1 cellular context compared by ENCODE assay signal in the genomic region with DNA sequence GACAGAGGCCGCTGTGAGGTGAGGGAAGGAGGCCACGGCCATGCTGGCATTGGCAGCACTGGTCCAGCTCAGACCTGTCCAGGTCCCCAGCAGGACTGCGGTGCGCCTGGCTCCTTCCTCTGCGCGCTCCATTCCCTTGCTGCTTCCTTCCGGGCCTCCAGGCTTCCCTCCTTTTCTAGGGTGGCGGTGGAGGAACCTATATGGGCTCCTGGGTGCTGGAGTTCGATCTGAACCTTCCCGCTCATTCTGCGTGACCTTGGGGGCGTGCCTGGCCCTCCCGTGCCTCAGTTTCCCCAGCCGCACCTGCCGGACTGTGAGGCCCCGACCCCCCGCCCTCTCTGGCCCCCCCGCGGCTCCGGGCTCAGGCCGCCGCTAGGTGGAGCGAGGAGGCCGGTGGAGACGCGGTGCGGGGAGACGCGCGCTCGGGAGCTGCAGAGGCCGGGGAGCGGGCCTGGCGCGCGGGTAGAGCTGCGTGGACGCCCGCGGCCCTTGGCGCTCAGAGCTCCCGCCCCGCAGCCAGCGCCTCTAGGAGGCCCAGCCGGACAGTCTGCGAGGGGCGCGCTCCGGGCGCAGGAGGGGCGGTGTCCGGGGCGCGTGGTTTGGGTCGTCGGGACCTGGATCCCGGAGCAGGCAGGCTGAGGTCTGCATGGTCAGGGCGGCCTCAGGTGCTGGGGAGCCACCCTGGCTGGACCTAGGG.
TF ChIP-seq lines count a peak whose summit lies in the region.

No MANE protein-coding gene starts in this region.

TF ChIP-seq in HepG2, 621 proteins besides CTCF, POLR2A, EP300 and RAD21 (continued from another document and continues in another):
- TF ChIP-seq ZFP1 (CRISPR knock-in tag; IDR thresholded peaks at IDR 0.05) (no peak), MXD4 (CRISPR knock-in tag; IDR thresholded peaks at IDR 0.05) (peak; percentile 36; the same call in 1 of the 2 replicates), JUND (CRISPR knock-in tag; IDR thresholded peaks at IDR 0.05) (no peak), ZMAT3 (CRISPR knock-in tag; conservative IDR thresholded peaks at IDR 0.05) (no peak), ZFP36L1 (CRISPR knock-in tag; IDR thresholded peaks at IDR 0.05) (no peak), ZNF317 (CRISPR knock-in tag; IDR thresholded peaks at IDR 0.05) (no peak), SSRP1 (CRISPR knock-in tag; IDR thresholded peaks at IDR 0.05) (no peak; the same call in 1 of the 2 replicates), ATRX (CRISPR knock-in tag; IDR thresholded peaks at IDR 0.05; ENCODE audit: borderline replicate concordance) (no peak), ZNF121 (CRISPR knock-in tag; IDR thresholded peaks at IDR 0.05) (no peak), HMG20B (CRISPR knock-in tag; conservative IDR thresholded peaks at IDR 0.05) (no peak), HNRNPH1 (optimal IDR thresholded peaks at IDR 0.05; ENCODE audit: low read depth, low read length) (no peak), ZNF530 (CRISPR knock-in tag; IDR thresholded peaks at IDR 0.05; ENCODE audit: low read depth) (no peak), ATAD3A (CRISPR knock-in tag; IDR thresholded peaks at IDR 0.05) (no peak), HOXA5 (CRISPR knock-in tag; IDR thresholded peaks at IDR 0.05) (no peak), ZNF232 (CRISPR knock-in tag; IDR thresholded peaks at IDR 0.05; ENCODE audit: borderline replicate concordance) (no peak), SOX13 (IDR thresholded peaks at IDR 0.05) (no peak), SOX13 (CRISPR knock-in tag; conservative IDR thresholded peaks at IDR 0.05 in 1 of 2, IDR thresholded peaks at IDR 0.05 in 1 of 2) (no peak), SETDB1 (CRISPR knock-in tag; IDR thresholded peaks at IDR 0.05; ENCODE audit: borderline replicate concordance) (no peak), ATF1 (CRISPR knock-in tag; IDR thresholded peaks at IDR 0.05) (no peak), FOXO1 (CRISPR knock-in tag; IDR thresholded peaks at IDR 0.05) (no peak), POLR2G (IDR thresholded peaks at IDR 0.05; ENCODE audit: low read depth, low read length) (no peak), ZNF350 (CRISPR knock-in tag; IDR thresholded peaks at IDR 0.05; ENCODE audit: borderline replicate concordance, low read depth) (no peak; the same call in 1 of the 2 replicates), ZMYM3 (CRISPR knock-in tag; IDR thresholded peaks at IDR 0.05) (peak; percentile 59; the same call in 1 of the 2 replicates), HES4 (CRISPR knock-in tag; IDR thresholded peaks at IDR 0.05; ENCODE audit: borderline replicate concordance) (no peak), ZNF33A (CRISPR knock-in tag; IDR thresholded peaks at IDR 0.05; ENCODE audit: borderline replicate concordance) (no peak)
- TF ChIP-seq, protein P1, sequence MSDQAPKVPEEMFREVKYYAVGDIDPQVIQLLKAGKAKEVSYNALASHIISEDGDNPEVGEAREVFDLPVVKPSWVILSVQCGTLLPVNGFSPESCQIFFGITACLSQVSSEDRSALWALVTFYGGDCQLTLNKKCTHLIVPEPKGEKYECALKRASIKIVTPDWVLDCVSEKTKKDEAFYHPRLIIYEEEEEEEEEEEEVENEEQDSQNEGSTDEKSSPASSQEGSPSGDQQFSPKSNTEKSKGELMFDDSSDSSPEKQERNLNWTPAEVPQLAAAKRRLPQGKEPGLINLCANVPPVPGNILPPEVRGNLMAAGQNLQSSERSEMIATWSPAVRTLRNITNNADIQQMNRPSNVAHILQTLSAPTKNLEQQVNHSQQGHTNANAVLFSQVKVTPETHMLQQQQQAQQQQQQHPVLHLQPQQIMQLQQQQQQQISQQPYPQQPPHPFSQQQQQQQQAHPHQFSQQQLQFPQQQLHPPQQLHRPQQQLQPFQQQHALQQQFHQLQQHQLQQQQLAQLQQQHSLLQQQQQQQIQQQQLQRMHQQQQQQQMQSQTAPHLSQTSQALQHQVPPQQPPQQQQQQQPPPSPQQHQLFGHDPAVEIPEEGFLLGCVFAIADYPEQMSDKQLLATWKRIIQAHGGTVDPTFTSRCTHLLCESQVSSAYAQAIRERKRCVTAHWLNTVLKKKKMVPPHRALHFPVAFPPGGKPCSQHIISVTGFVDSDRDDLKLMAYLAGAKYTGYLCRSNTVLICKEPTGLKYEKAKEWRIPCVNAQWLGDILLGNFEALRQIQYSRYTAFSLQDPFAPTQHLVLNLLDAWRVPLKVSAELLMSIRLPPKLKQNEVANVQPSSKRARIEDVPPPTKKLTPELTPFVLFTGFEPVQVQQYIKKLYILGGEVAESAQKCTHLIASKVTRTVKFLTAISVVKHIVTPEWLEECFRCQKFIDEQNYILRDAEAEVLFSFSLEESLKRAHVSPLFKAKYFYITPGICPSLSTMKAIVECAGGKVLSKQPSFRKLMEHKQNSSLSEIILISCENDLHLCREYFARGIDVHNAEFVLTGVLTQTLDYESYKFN (CRISPR knock-in tag; conservative IDR thresholded peaks at IDR 0.05), result no peak; the same call in 1 of the 2 replicates
- TF ChIP-seq, protein P2, sequence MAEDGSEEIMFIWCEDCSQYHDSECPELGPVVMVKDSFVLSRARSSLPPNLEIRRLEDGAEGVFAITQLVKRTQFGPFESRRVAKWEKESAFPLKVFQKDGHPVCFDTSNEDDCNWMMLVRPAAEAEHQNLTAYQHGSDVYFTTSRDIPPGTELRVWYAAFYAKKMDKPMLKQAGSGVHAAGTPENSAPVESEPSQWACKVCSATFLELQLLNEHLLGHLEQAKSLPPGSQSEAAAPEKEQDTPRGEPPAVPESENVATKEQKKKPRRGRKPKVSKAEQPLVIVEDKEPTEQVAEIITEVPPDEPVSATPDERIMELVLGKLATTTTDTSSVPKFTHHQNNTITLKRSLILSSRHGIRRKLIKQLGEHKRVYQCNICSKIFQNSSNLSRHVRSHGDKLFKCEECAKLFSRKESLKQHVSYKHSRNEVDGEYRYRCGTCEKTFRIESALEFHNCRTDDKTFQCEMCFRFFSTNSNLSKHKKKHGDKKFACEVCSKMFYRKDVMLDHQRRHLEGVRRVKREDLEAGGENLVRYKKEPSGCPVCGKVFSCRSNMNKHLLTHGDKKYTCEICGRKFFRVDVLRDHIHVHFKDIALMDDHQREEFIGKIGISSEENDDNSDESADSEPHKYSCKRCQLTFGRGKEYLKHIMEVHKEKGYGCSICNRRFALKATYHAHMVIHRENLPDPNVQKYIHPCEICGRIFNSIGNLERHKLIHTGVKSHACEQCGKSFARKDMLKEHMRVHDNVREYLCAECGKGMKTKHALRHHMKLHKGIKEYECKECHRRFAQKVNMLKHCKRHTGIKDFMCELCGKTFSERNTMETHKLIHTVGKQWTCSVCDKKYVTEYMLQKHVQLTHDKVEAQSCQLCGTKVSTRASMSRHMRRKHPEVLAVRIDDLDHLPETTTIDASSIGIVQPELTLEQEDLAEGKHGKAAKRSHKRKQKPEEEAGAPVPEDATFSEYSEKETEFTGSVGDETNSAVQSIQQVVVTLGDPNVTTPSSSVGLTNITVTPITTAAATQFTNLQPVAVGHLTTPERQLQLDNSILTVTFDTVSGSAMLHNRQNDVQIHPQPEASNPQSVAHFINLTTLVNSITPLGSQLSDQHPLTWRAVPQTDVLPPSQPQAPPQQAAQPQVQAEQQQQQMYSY (CRISPR knock-in tag; IDR thresholded peaks at IDR 0.05), result no peak
- TF ChIP-seq, protein P3, sequence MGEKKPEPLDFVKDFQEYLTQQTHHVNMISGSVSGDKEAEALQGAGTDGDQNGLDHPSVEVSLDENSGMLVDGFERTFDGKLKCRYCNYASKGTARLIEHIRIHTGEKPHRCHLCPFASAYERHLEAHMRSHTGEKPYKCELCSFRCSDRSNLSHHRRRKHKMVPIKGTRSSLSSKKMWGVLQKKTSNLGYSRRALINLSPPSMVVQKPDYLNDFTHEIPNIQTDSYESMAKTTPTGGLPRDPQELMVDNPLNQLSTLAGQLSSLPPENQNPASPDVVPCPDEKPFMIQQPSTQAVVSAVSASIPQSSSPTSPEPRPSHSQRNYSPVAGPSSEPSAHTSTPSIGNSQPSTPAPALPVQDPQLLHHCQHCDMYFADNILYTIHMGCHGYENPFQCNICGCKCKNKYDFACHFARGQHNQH (CRISPR knock-in tag; IDR thresholded peaks at IDR 0.05), result peak; percentile 49; the same call in 1 of the 2 replicates
- TF ChIP-seq, protein P4, sequence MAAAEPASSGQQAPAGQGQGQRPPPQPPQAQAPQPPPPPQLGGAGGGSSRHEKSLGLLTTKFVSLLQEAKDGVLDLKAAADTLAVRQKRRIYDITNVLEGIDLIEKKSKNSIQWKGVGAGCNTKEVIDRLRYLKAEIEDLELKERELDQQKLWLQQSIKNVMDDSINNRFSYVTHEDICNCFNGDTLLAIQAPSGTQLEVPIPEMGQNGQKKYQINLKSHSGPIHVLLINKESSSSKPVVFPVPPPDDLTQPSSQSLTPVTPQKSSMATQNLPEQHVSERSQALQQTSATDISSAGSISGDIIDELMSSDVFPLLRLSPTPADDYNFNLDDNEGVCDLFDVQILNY (CRISPR knock-in tag; conservative IDR thresholded peaks at IDR 0.05), result no peak
- TF ChIP-seq, protein P5, sequence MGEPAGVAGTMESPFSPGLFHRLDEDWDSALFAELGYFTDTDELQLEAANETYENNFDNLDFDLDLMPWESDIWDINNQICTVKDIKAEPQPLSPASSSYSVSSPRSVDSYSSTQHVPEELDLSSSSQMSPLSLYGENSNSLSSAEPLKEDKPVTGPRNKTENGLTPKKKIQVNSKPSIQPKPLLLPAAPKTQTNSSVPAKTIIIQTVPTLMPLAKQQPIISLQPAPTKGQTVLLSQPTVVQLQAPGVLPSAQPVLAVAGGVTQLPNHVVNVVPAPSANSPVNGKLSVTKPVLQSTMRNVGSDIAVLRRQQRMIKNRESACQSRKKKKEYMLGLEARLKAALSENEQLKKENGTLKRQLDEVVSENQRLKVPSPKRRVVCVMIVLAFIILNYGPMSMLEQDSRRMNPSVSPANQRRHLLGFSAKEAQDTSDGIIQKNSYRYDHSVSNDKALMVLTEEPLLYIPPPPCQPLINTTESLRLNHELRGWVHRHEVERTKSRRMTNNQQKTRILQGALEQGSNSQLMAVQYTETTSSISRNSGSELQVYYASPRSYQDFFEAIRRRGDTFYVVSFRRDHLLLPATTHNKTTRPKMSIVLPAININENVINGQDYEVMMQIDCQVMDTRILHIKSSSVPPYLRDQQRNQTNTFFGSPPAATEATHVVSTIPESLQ (CRISPR knock-in tag; conservative IDR thresholded peaks at IDR 0.05), result 0 out of 2 replicates have a peak, but pooled peaks have one; percentile 76
- TF ChIP-seq, protein P6, sequence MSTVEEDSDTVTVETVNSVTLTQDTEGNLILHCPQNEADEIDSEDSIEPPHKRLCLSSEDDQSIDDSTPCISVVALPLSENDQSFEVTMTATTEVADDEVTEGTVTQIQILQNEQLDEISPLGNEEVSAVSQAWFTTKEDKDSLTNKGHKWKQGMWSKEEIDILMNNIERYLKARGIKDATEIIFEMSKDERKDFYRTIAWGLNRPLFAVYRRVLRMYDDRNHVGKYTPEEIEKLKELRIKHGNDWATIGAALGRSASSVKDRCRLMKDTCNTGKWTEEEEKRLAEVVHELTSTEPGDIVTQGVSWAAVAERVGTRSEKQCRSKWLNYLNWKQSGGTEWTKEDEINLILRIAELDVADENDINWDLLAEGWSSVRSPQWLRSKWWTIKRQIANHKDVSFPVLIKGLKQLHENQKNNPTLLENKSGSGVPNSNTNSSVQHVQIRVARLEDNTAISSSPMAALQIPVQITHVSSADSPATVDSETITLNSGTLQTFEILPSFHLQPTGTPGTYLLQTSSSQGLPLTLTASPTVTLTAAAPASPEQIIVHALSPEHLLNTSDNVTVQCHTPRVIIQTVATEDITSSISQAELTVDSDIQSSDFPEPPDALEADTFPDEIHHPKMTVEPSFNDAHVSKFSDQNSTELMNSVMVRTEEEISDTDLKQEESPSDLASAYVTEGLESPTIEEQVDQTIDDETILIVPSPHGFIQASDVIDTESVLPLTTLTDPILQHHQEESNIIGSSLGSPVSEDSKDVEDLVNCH (CRISPR knock-in tag; IDR thresholded peaks at IDR 0.05), result no peak
